34 cellular contexts compared by ENCODE assay signal in genomic region chr5:61570767-61571166, GRCh38.
"Had no signal": no experiment of that assay in that cellular context is flagged by ENCODE, and none has a peak within 500 bp of the region (broad histone marks: within the 10 kb centered on the region; RNA-seq: fewer than 3 reads in every experiment).

No MANE protein-coding gene starts in this region.

- H3K9me3 ChIP-seq: MG63 had no signal

- H3K4me2 ChIP-seq: KMS-11 had no signal

- H3K27me3 ChIP-seq: MG63 had no signal

- H3K36me3 ChIP-seq: MG63 had no signal

- H3K9ac ChIP-seq: KMS-11 had no signal

- H3K27ac ChIP-seq: KMS-11 had no signal

- H3K4me3 ChIP-seq: MG63 had no signal

- DNase-seq: Karpas-422, Kasumi-1, MG63, MM.1S, MV-4-11, NCI-H1048, NCI-H1092, NCI-H1092 treated with DMSO at 0.1 percent for 48 hours, NCI-H1105, NCI-H1105 treated with DMSO at 0.1 percent for 48 hours, NCI-H1417, NCI-H1417 treated with DMSO at 0.1 percent for 48 hours, NCI-H1436, NCI-H1436 treated with DMSO at 0.1 percent for 48 hours, NCI-H146, NCI-H1694, NCI-H1694 treated with DMSO at 0.1 percent for 48 hours, NCI-H187, NCI-H187 treated with DMSO at 0.1 percent for 48 hours, NCI-H1930, NCI-H2029, NCI-H2029 treated with DMSO at 0.1 percent for 48 hours, NCI-H2081, NCI-H2081 treated with DMSO at 0.1 percent for 48 hours, NCI-H2107, NCI-H2171, NCI-H2171 treated with DMSO at 0.1 percent for 48 hours, NCI-H2227 treated with DMSO at 0.1 percent for 48 hours, NCI-H226, NCI-H345, NCI-H446, NCI-H446 treated with DMSO at 0.1 percent for 48 hours, NCI-H510A had no signal
